Comparison of ENCODE assay signal across 22 cellular contexts in the genomic region with DNA sequence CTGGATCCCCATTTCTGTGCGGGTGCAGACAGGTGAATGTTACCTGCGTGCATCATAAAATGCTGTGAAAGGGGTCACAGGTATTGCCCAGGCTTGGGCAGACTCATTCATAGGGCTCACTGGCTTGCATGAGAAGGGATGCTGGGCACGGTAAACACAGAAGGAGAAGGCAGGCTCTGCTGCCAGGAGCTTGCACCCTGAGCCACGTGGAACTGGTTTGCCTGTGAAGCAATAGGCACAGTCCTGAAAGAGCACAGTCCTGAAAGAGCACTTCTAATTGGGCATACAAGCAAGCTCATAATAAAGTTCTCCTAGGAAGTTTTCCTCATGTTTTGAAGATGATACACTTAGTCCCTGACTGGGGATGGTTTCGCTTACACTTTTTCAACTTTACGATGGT. TPM values are rescaled to one million over a fixed set of nuclear protein-coding genes. Genes with fewer than 3 reads are reported as not detected.
DNase-seq lines count a peak whose midpoint lies in the region; ATAC-seq and TF ChIP-seq lines count a peak whose summit lies in the region.
"Had no signal": no experiment of that assay in that cellular context is flagged by ENCODE, and none has a peak within 500 bp of the region (broad histone marks: within the 10 kb centered on the region; RNA-seq: fewer than 3 reads in every experiment).

No MANE protein-coding gene starts in this region.

- no peaks in the 10 kb centered on the region for H3K27me3 Mint-ChIP-seq in T-helper 1 cell treated with Interleukin-12 subunit alpha and Interleukin-12 subunit beta and Interleukin-4 antibody, amounts not matched to agents 30 μg/mL and 1 μg/mL, for 36 hours (ENCODE audit: low read depth)
- H3K27me3 Mint-ChIP-seq in natural killer cell treated with Interleukin-12 subunit alpha and Interleukin-12 subunit beta and Interleukin-15 and Interleukin-18, amount 100 ng/mL, for 72 hours, result no peaks in the 10 kb centered on the region
- H3K27me3 Mint-ChIP-seq in natural killer cell (ENCODE audit: low read depth in 2 of 2) (no peaks in the 10 kb centered on the region), MCF 10A (ENCODE audit: insufficient read depth, unreplicated experiment) (no peaks in the 10 kb centered on the region)
- no peaks in the 10 kb centered on the region for H3K27me3 Mint-ChIP-seq in activated T-helper 17 cell treated with anti-CD3 and anti-CD28 coated beads, Interleukin-2, amount 50 U/mL, for 72 hours
- H3K27me3 Mint-ChIP-seq in stimulated activated memory B cell treated with anti-CD40 and anti-IgM and Interleukin-4, amounts not matched to agents 10 μg/mL and 1 μg/mL and 100 μg/mL, for 72 hours, result no peaks in the 10 kb centered on the region
- H3K27me3 Mint-ChIP-seq: CD8-positive, alpha-beta memory T cell; T-cell had no signal

- DNase-seq in T-helper 1 cell, result no peak
- DNase-seq in natural killer cell treated with Interleukin-12 subunit alpha and Interleukin-12 subunit beta and Interleukin-15 and Interleukin-18, amount 100 ng/mL, for 72 hours (ENCODE audit: low spot score), result peak; percentile 8
- no peak for DNase-seq in natural killer cell
- DNase-seq in MCF 10A (ENCODE audit: unreplicated experiment), result no peak
- DNase-seq: 8988T; activated effector memory CD4-positive, alpha-beta T cell treated with anti-CD3 and anti-CD28 coated beads, Interleukin-2, amount 50 U/mL, for 16 hours; brain microvascular endothelial cell; CD8-positive, alpha-beta memory T cell; DMS153; left lung; NCI-H1105; NCI-H1930; NCI-H69; psoas muscle; stimulated activated CD4-positive, alpha-beta T cell treated with anti-CD3 and anti-CD28 coated beads, Interleukin-15, amount 100 ng/mL, for 24 hours; stomach; T-cell; tibial artery had no signal

- POLR2A ChIA-PET in MCF 10A (lab: Yijun Ruan, JAX), result interaction anchor here (0.9 to 8.0 kb wide), 4 partner anchors 16 to 41 kb away, joined by 3 to 162 read pairs (median 48); a partner anchor contains a TSS

- H3K4me1 Mint-ChIP-seq in T-helper 1 cell treated with Interleukin-12 subunit alpha and Interleukin-12 subunit beta and Interleukin-4 antibody, amounts not matched to agents 30 μg/mL and 1 μg/mL, for 36 hours (ENCODE audit: low read depth), result peaks cover 81% of the 10 kb centered on the region
- H3K4me1 Mint-ChIP-seq in natural killer cell treated with Interleukin-12 subunit alpha and Interleukin-12 subunit beta and Interleukin-15 and Interleukin-18, amount 100 ng/mL, for 72 hours (ENCODE audit: low read depth in 2 of 2), result peaks cover 78 to 80% of the 10 kb centered on the region in 2 donors
- peaks cover 60 to 69% of the 10 kb centered on the region in 2 donors for H3K4me1 Mint-ChIP-seq in natural killer cell
- peaks cover 51% of the 10 kb centered on the region for H3K4me1 Mint-ChIP-seq in activated T-helper 17 cell treated with anti-CD3 and anti-CD28 coated beads, Interleukin-2, amount 50 U/mL, for 72 hours
- peaks cover 90% of the 10 kb centered on the region for H3K4me1 Mint-ChIP-seq in stimulated activated memory B cell treated with anti-CD40 and anti-IgM and Interleukin-4, amounts not matched to agents 10 μg/mL and 1 μg/mL and 100 μg/mL, for 72 hours
- peaks cover 75% of the 10 kb centered on the region for H3K4me1 Mint-ChIP-seq in MCF 10A (ENCODE audit: insufficient read depth, unreplicated experiment)

- H3K36me3 Mint-ChIP-seq in T-helper 1 cell treated with Interleukin-12 subunit alpha and Interleukin-12 subunit beta and Interleukin-4 antibody, amounts not matched to agents 30 μg/mL and 1 μg/mL, for 36 hours (ENCODE audit: low read depth), result peaks cover 2% of the 10 kb centered on the region
- H3K36me3 Mint-ChIP-seq in natural killer cell treated with Interleukin-12 subunit alpha and Interleukin-12 subunit beta and Interleukin-15 and Interleukin-18, amount 100 ng/mL, for 72 hours, result no peaks in the 10 kb centered on the region
- no peaks in the 10 kb centered on the region for H3K36me3 Mint-ChIP-seq in natural killer cell
- peaks cover 25% of the 10 kb centered on the region for H3K36me3 Mint-ChIP-seq in activated T-helper 17 cell treated with anti-CD3 and anti-CD28 coated beads, Interleukin-2, amount 50 U/mL, for 72 hours (ENCODE audit: low read depth)
- H3K36me3 Mint-ChIP-seq in stimulated activated memory B cell treated with anti-CD40 and anti-IgM and Interleukin-4, amounts not matched to agents 10 μg/mL and 1 μg/mL and 100 μg/mL, for 72 hours, result peaks cover 12% of the 10 kb centered on the region
- H3K36me3 Mint-ChIP-seq in MCF 10A (ENCODE audit: insufficient read depth, unreplicated experiment), result peaks cover 6% of the 10 kb centered on the region

- TF ChIP-seq CTCF in natural killer cell (IDR thresholded peaks at IDR 0.05) (no peak), MCF 10A (IDR thresholded peaks at IDR 0.05; ENCODE audit: unreplicated experiment) (no peak)

- no TSS peak for BruUV-seq in MCF 10A (replicated peaks; lab: Mats Ljungman, UMichigan)

- ATAC-seq in natural killer cell treated with Interleukin-12 subunit alpha and Interleukin-12 subunit beta and Interleukin-15 and Interleukin-18, amount 100 ng/mL, for 72 hours, result no peak
- ATAC-seq in natural killer cell (no peak), GM19452 (IDR thresholded peaks at IDR 0.05; ENCODE audit: unreplicated experiment) (no peak)
- no peak for ATAC-seq in activated T-helper 17 cell treated with anti-CD3 and anti-CD28 coated beads, Interleukin-2, amount 50 U/mL, for 72 hours (replicated peaks)
- no peak for ATAC-seq in stimulated activated memory B cell treated with anti-CD40 and anti-IgM and Interleukin-4, amounts not matched to agents 10 μg/mL and 1 μg/mL and 100 μg/mL, for 72 hours
- ATAC-seq: left lung, psoas muscle, T-cell had no signal

- H3K9me3 Mint-ChIP-seq in T-helper 1 cell treated with Interleukin-12 subunit alpha and Interleukin-12 subunit beta and Interleukin-4 antibody, amounts not matched to agents 30 μg/mL and 1 μg/mL, for 36 hours, result no peaks in the 10 kb centered on the region
- no peaks in the 10 kb centered on the region for H3K9me3 Mint-ChIP-seq in natural killer cell treated with Interleukin-12 subunit alpha and Interleukin-12 subunit beta and Interleukin-15 and Interleukin-18, amount 100 ng/mL, for 72 hours
- H3K9me3 Mint-ChIP-seq in natural killer cell (no peaks in the 10 kb centered on the region), MCF 10A (ENCODE audit: unreplicated experiment) (no peaks in the 10 kb centered on the region)
- H3K9me3 Mint-ChIP-seq in activated T-helper 17 cell treated with anti-CD3 and anti-CD28 coated beads, Interleukin-2, amount 50 U/mL, for 72 hours, result no peaks in the 10 kb centered on the region
- H3K9me3 Mint-ChIP-seq in stimulated activated memory B cell treated with anti-CD40 and anti-IgM and Interleukin-4, amounts not matched to agents 10 μg/mL and 1 μg/mL and 100 μg/mL, for 72 hours, result no peaks in the 10 kb centered on the region
- H3K9me3 Mint-ChIP-seq: CD8-positive, alpha-beta memory T cell; T-cell had no signal

- H3K27ac Mint-ChIP-seq in T-helper 1 cell treated with Interleukin-12 subunit alpha and Interleukin-12 subunit beta and Interleukin-4 antibody, amounts not matched to agents 30 μg/mL and 1 μg/mL, for 36 hours, result peak overlapping the region; percentile 39
- H3K27ac Mint-ChIP-seq in natural killer cell treated with Interleukin-12 subunit alpha and Interleukin-12 subunit beta and Interleukin-15 and Interleukin-18, amount 100 ng/mL, for 72 hours, result peak overlapping the region in 1 of 2 donors; percentile 97
- no peak overlapping the region for H3K27ac Mint-ChIP-seq in natural killer cell
- H3K27ac Mint-ChIP-seq in activated T-helper 17 cell treated with anti-CD3 and anti-CD28 coated beads, Interleukin-2, amount 50 U/mL, for 72 hours, result peak overlapping the region; percentile 80
- peak overlapping the region; percentile 89 for H3K27ac Mint-ChIP-seq in stimulated activated memory B cell treated with anti-CD40 and anti-IgM and Interleukin-4, amounts not matched to agents 10 μg/mL and 1 μg/mL and 100 μg/mL, for 72 hours
- no peak overlapping the region for H3K27ac Mint-ChIP-seq in MCF 10A (ENCODE audit: low read depth, unreplicated experiment)

- H3K4me3 Mint-ChIP-seq in T-helper 1 cell treated with Interleukin-12 subunit alpha and Interleukin-12 subunit beta and Interleukin-4 antibody, amounts not matched to agents 30 μg/mL and 1 μg/mL, for 36 hours, result no peak overlapping the region
- peak overlapping the region; percentile 21 for H3K4me3 Mint-ChIP-seq in natural killer cell treated with Interleukin-12 subunit alpha and Interleukin-12 subunit beta and Interleukin-15 and Interleukin-18, amount 100 ng/mL, for 72 hours
- H3K4me3 Mint-ChIP-seq in natural killer cell, result no peak overlapping the region
- peak overlapping the region; percentile 43 for H3K4me3 Mint-ChIP-seq in activated T-helper 17 cell treated with anti-CD3 and anti-CD28 coated beads, Interleukin-2, amount 50 U/mL, for 72 hours
- no peak overlapping the region for H3K4me3 Mint-ChIP-seq in stimulated activated memory B cell treated with anti-CD40 and anti-IgM and Interleukin-4, amounts not matched to agents 10 μg/mL and 1 μg/mL and 100 μg/mL, for 72 hours
- no peak overlapping the region for H3K4me3 Mint-ChIP-seq in MCF 10A (ENCODE audit: unreplicated experiment)
- H3K4me3 Mint-ChIP-seq: T-cell had no signal

- CTCF ChIA-PET in MCF 10A (lab: Yijun Ruan, JAX), result interaction anchor here (0.6 to 1.2 kb wide), 5 partner anchors 21 to 543 kb away, joined by 3 to 6 read pairs (median 3); no protein-coding TSS in a partner anchor

- intact Hi-C loops in natural killer cell (cut with micrococcal nuclease) (no loop called here), MCF 10A (cut with micrococcal nuclease) (loop anchor here (5.0 kb wide), 2 partner anchors 59 to 204 kb away; no protein-coding TSS in a partner anchor)

RNA-seq across cellular contexts. Expression of a gene that starts 40.9 kb away (rescaled TPM):
- 10 to 100 TPM; 37.7 to 51.5 TPM for total RNA-seq in natural killer cell treated with Interleukin-12 subunit alpha and Interleukin-12 subunit beta and Interleukin-15 and Interleukin-18, amount 100 ng/mL, for 72 hours
- total RNA-seq in natural killer cell, result 10 to 100 TPM; 31.2 to 53.6 (median 47.3) TPM
- 10 to 100 TPM; 49.7 to 53.6 TPM for total RNA-seq in activated T-helper 17 cell treated with anti-CD3 and anti-CD28 coated beads, Interleukin-2, amount 50 U/mL, for 72 hours
- total RNA-seq in MCF 10A (2022), result 104 and 114 TPM in 2 replicates

Comparison
In these comparisons a context has a peak if more than half of its experiments do, and no peak if none do; other contexts are left out.
1. H3K4me3 Mint-ChIP-seq: peak in natural killer cell treated with Interleukin-12 subunit alpha and Interleukin-12 subunit beta and Interleukin-15 and Interleukin-18, amount 100 ng/mL, for 72 hours (single experiment) and activated T-helper 17 cell treated with anti-CD3 and anti-CD28 coated beads, Interleukin-2, amount 50 U/mL, for 72 hours (single experiment); none in T-helper 1 cell treated with Interleukin-12 subunit alpha and Interleukin-12 subunit beta and Interleukin-4 antibody, amounts not matched to agents 30 μg/mL and 1 μg/mL, for 36 hours (single experiment), natural killer cell (single experiment), stimulated activated memory B cell treated with anti-CD40 and anti-IgM and Interleukin-4, amounts not matched to agents 10 μg/mL and 1 μg/mL and 100 μg/mL, for 72 hours (single experiment) and MCF 10A (single experiment).
2. H3K27ac Mint-ChIP-seq: peak in T-helper 1 cell treated with Interleukin-12 subunit alpha and Interleukin-12 subunit beta and Interleukin-4 antibody, amounts not matched to agents 30 μg/mL and 1 μg/mL, for 36 hours (single experiment), activated T-helper 17 cell treated with anti-CD3 and anti-CD28 coated beads, Interleukin-2, amount 50 U/mL, for 72 hours (single experiment) and stimulated activated memory B cell treated with anti-CD40 and anti-IgM and Interleukin-4, amounts not matched to agents 10 μg/mL and 1 μg/mL and 100 μg/mL, for 72 hours (single experiment); none in natural killer cell (0 of 2) and MCF 10A (single experiment).